Comparison of ENCODE assay signal across 19 cellular contexts in the genomic region with DNA sequence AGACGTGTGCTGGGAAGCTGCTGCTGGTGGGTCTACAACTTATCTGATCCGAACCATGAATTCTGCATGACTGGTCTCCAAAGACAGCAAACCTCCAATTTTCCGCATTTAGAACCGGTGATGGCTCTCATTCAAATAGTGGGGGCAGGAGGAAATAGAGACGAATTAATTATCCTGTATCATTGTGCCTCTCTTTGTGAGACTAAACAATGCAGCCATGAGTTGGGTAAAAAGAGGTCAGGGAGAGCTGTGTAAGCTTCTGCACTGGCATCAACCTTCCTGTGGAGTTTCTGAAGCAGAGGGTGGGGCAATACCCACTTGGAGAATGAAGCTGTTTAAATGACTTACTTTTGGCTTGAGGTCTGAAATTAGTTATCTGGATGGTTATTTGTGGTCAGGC.
A peak's percentile ranks its signal among the peaks of the same experiment; 100 is the strongest.
DNase-seq lines count a peak whose midpoint lies in the region; TF ChIP-seq lines count a peak whose summit lies in the region.
"Had no signal": no experiment of that assay in that cellular context is flagged by ENCODE, and none has a peak within 500 bp of the region (broad histone marks: within the 10 kb centered on the region; RNA-seq: fewer than 3 reads in every experiment).

No MANE protein-coding gene starts in this region.

- H3K36me3 Mint-ChIP-seq in neural crest cell (ENCODE audit: low read depth), result no peaks in the 10 kb centered on the region
- H3K36me3 Mint-ChIP-seq: CD4-positive, alpha-beta memory T cell had no signal

- no peaks in the 10 kb centered on the region for H3K9me3 Mint-ChIP-seq in neural crest cell
- H3K9me3 Mint-ChIP-seq: CD4-positive, alpha-beta memory T cell had no signal

- DNase-seq in NCI-H146 (lab: John Stamatoyannopoulos, UW), result peak; percentile 8
- DNase-seq in NCI-H146 treated with DMSO at 0.1 percent for 48 hours (lab: John Stamatoyannopoulos, UW; ENCODE audit: unreplicated experiment), result no peak
- DNase-seq in NCI-H748 (lab: John Stamatoyannopoulos, UW; ENCODE audit: unreplicated experiment), result peak; percentile 42
- no peak for DNase-seq in neural crest cell (ENCODE audit: low read depth, low spot score)
- peak; percentile 57 for DNase-seq in retina
- no peak for DNase-seq in stimulated activated CD4-positive, alpha-beta T cell treated with anti-CD3 and anti-CD28 coated beads, Interleukin-4, amount 100 ng/mL, for 4 hours
- no peak for DNase-seq in MV-4-11 (lab: John Stamatoyannopoulos, UW)
- no peak for DNase-seq in caudate nucleus (lab: John Stamatoyannopoulos, UW)
- DNase-seq: C1 segment of cervical spinal cord; Calu3; CD4-positive, alpha-beta memory T cell; COR-L47; DMS53; GF-D8; GM23248; H7; HCEC 1CT had no signal

- H3K27ac Mint-ChIP-seq in neural crest cell (ENCODE audit: unreplicated experiment), result no peak overlapping the region
- H3K27ac Mint-ChIP-seq: B cell; CD4-positive, alpha-beta memory T cell had no signal

- no peak overlapping the region for H3K27ac ChIP-seq in caudate nucleus (ENCODE audit: low read depth, low read length)
- H3K27ac ChIP-seq: 22Rv1, GM23248 had no signal

- peak overlapping the region; percentile 8 for H3K4me3 Mint-ChIP-seq in neural crest cell
- H3K4me3 Mint-ChIP-seq: B cell; CD4-positive, alpha-beta memory T cell had no signal

- H3K27me3 Mint-ChIP-seq in neural crest cell (ENCODE audit: low read depth), result peaks cover 78% of the 10 kb centered on the region
- H3K27me3 Mint-ChIP-seq: B cell had no signal

- peaks cover 28% of the 10 kb centered on the region for H3K4me1 Mint-ChIP-seq in neural crest cell
- H3K4me1 Mint-ChIP-seq: B cell had no signal

- no peak for TF ChIP-seq CTCF in neural crest cell (conservative IDR thresholded peaks at IDR 0.05)

Comparison
In these comparisons a context has a peak if more than half of its experiments do, and no peak if none do; other contexts are left out.
1. DNase-seq: peak in NCI-H146 (single experiment), NCI-H748 (single experiment) and retina (single experiment); none in NCI-H146 treated with DMSO at 0.1 percent for 48 hours (single experiment), neural crest cell (single experiment), stimulated activated CD4-positive, alpha-beta T cell treated with anti-CD3 and anti-CD28 coated beads, Interleukin-4, amount 100 ng/mL, for 4 hours (0 of 2), MV-4-11 (single experiment) and caudate nucleus (0 of 61).